In the genomic region with DNA sequence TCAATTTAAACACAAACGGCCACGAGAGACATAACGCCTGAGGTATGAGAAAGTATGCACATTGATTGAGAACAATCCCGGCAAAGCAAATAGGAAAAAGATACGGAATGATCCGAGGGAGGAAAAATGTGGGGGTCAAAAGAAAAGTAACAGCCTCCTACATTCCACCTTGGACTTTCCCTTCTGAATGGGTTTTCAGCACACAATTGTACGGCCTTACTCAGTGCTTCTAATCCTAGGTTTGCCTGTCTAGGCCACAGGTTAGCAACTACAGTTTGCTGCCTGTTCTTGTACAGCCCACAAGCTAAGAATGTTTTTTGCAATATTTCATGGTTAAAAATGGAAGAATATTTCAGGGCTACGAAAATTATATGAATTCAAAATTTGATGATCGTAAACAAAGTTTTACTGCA, we compare ENCODE assay signal across 10 cellular contexts. TPM values are rescaled to one million over a fixed set of nuclear protein-coding genes. Genes with fewer than 3 reads are reported as not detected.
DNase-seq lines count a peak whose midpoint lies in the region; TF ChIP-seq lines count a peak whose summit lies in the region.
"Had no signal": no experiment of that assay in that cellular context is flagged by ENCODE, and none has a peak within 500 bp of the region (broad histone marks: within the 10 kb centered on the region; RNA-seq: fewer than 3 reads in every experiment).

No MANE protein-coding gene starts in this region.

- H3K4me3 ChIP-seq in AG04450 (ENCODE audit: low read depth, low read length) (peak overlapping the region; percentile 76), Peyer's patch (peak overlapping the region in 3 of 4 donors; percentile 37 to 80 (median 66))

- peak overlapping the region; percentile 93 for H3K4me3 Mint-ChIP-seq in neural crest cell

- POLR2A ChIA-PET in AG04450 (lab: Yijun Ruan, JAX), result interaction anchor here (1.2 to 2.1 kb wide), 2 partner anchors 28 to 46 kb away, joined by 4 to 8 read pairs; partner anchors contain the start of gene RNF20
- POLR2A ChIA-PET in HEK293T (lab: Yijun Ruan, JAX), result interaction anchor here (0.8 to 2.7 kb wide), 8 partner anchors 10 to 46 kb away, joined by 3 to 11 read pairs (median 4); partner anchors contain the start of gene RNF20

- CTCF ChIA-PET in AG04450 (lab: Charles Lee) (interaction anchor here (0.9 to 8.7 kb wide), 10 partner anchors 10 to 886 kb away, joined by 3 to 93 read pairs (median 4); no protein-coding TSS in a partner anchor), HEK293T (lab: Yijun Ruan, JAX) (interaction anchor here (0.5 to 1.7 kb wide), 5 partner anchors 8 to 119 kb away, joined by 3 to 11 read pairs (median 3); no protein-coding TSS in a partner anchor)

- H3K36me3 ChIP-seq in Peyer's patch, result no peaks in the 10 kb centered on the region

- TF ChIP-seq CTCF in AG04450 (IDR thresholded peaks at IDR 0.05; ENCODE audit: low read depth, low read length), result no peak
- no peak for TF ChIP-seq CTCF in Peyer's patch (IDR thresholded peaks at IDR 0.05)
- TF ChIP-seq CTCF in neural crest cell (conservative IDR thresholded peaks at IDR 0.05), result no peak

- H3K9me3 ChIP-seq in AG04450 (ENCODE audit: control insufficient read depth, insufficient read depth, low read length), result peaks cover 4% of the 10 kb centered on the region
- H3K9me3 ChIP-seq in Peyer's patch, result peaks cover 0 to 4% (median 0%) of the 10 kb centered on the region in 4 donors

- no peak for TF ChIP-seq POLR2A in Peyer's patch (IDR thresholded peaks at IDR 0.05)

- H3K27me3 ChIP-seq in AG04450 (ENCODE audit: control insufficient read depth, insufficient read depth, low read length), result no peaks in the 10 kb centered on the region
- H3K27me3 ChIP-seq in Peyer's patch, result no peaks in the 10 kb centered on the region

- no peak overlapping the region for H3K27ac Mint-ChIP-seq in neural crest cell (ENCODE audit: unreplicated experiment)

- DNase-seq in AG04450 (ENCODE audit: low read depth, low spot score) (no peak), Peyer's patch (no peak), epithelial cell of prostate (ENCODE audit: low read depth, low spot score) (no peak), neural crest cell (ENCODE audit: low read depth, low spot score) (no peak), SKM-1 treated with dmso at 0.1 percent for 144 hours (lab: John Stamatoyannopoulos, UW; ENCODE audit: unreplicated experiment) (no peak), DMS 273 (lab: John Stamatoyannopoulos, UW; ENCODE audit: unreplicated experiment) (no peak), HEK293T (ENCODE audit: extremely low spot score) (no peak)
- DNase-seq in activated effector memory CD4-positive, alpha-beta T cell treated with Interleukin-2 at 50 U/mL for 16 hours, result no peak
- DNase-seq: activated T-cell treated with anti-CD3 and anti-CD28 coated beads for 4 hours had no signal

- H3K9me3 Mint-ChIP-seq in neural crest cell, result peaks cover 2% of the 10 kb centered on the region

- peaks cover 2% of the 10 kb centered on the region for H3K36me3 Mint-ChIP-seq in neural crest cell (ENCODE audit: low read depth)

- H3K4me1 ChIP-seq in Peyer's patch, result no peaks in the 10 kb centered on the region

- peaks cover 6% of the 10 kb centered on the region for H3K27me3 Mint-ChIP-seq in neural crest cell (ENCODE audit: low read depth)

- peaks cover 20% of the 10 kb centered on the region for H3K4me1 Mint-ChIP-seq in neural crest cell

- H3K27ac ChIP-seq in AG04450 (ENCODE audit: low read depth, low read length) (no peak overlapping the region), Peyer's patch (peak overlapping the region in 3 of 4 donors; percentile 76 to 86 (median 80)), epithelial cell of prostate (peak overlapping the region; percentile 78)

TF ChIP-seq in HEK293T, 16 proteins besides CTCF, POLR2A, EP300 and RAD21:
- TF ChIP-seq CTBP1 (IDR thresholded peaks at IDR 0.05; ENCODE audit: borderline replicate concordance) (no peak), FOXM1 (IDR thresholded peaks at IDR 0.05; ENCODE audit: borderline replicate concordance) (no peak), LEF1 (IDR thresholded peaks at IDR 0.05; ENCODE audit: borderline replicate concordance) (no peak), ARNT (IDR thresholded peaks at IDR 0.05) (no peak), FOXA1 (IDR thresholded peaks at IDR 0.05) (no peak), L3MBTL2 (conservative IDR thresholded peaks at IDR 0.05) (no peak), ELF4 (IDR thresholded peaks at IDR 0.05) (no peak), SP1 (IDR thresholded peaks at IDR 0.05) (no peak), NFRKB (IDR thresholded peaks at IDR 0.05) (no peak)

RNA-seq across cellular contexts. Expression of gene RNF20, which starts 46.2 kb away (rescaled TPM):
- 37.1 and 42.0 TPM in 2 replicates for polyA plus RNA-seq in AG04450 (2011; rRNA removed)
- polyA minus RNA-seq in AG04450 (2011; rRNA and poly(A)+ RNA removed), result 29.8 and 40.9 TPM in 2 replicates
- total RNA-seq in Peyer's patch (10 to 100 TPM; 14.1 to 35.5 (median 16.1) TPM), neural crest cell (66.6 and 70.2 TPM in 2 replicates)

RNA-seq across cellular contexts. Expression of gene ALDOB, which starts 51.9 kb away (rescaled TPM):
- polyA plus RNA-seq in AG04450 (2011; rRNA removed), result not detected in 2 replicates
- polyA minus RNA-seq in AG04450 (2011; rRNA and poly(A)+ RNA removed), result not detected in 2 replicates
- total RNA-seq in Peyer's patch, result over 10,000 TPM in 2 of 4 donors, 1,000 to 10,000 TPM in 1, 100 to 1,000 TPM in 1; 852 to 11,538 (median 10,067) TPM
- not detected in 2 replicates for total RNA-seq in neural crest cell
- total RNA-seq: RPMI7951 had no signal

Comparison
In these comparisons a context has a peak if more than half of its experiments do, and no peak if none do; other contexts are left out.
1. RNA of gene ALDOB, which starts 51.9 kb away (total RNA-seq): 852 to 11,538 TPM in Peyer's patch; not detected in neural crest cell; every median in the first group is over 100 times any median in the second.